Comparison of ENCODE assay signal across 8 cellular contexts in the genomic region with DNA sequence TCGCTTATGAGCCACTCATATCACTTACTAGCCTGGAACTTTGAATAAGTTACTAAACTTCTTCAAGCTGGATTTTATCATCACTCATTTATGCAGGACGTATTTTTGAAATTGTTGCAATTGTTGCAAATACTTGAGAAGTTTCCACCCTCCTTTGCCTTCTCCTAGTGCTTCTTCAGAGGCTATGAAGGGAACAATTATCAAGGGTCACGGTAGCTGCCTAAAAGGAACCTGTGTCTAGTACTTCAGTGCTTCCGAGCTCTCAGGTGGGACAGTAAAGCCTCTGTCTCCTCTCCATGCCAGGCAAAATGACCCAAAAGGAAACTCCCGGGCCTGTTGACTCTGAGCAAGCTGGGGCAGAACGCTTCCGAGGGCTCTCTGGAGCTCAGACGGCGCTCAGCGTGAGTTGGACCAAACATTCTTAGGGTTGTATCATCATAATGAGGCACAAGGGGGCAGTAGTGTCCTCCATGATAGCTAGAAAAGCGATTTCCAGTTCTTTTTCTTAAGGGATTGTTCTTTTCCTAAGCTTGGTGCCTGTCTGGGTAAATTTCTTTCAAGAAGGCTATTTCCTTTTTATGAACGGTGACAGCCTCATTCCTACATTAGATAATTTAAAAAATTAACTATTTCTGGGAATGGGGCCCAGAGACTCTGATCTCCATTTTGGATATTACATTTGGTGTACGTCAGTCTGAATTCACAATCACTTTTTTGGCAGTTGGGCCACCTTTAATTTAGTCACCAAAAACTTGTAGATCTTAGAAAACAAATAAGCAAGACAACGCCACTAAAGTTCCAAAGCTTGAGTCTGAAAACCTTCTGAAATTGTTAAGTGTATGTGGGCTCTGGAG.
DNase-seq lines count a peak whose midpoint lies in the region; ATAC-seq and TF ChIP-seq lines count a peak whose summit lies in the region.

No MANE protein-coding gene starts in this region.

- H3K4ac ChIP-seq in IMR-90 (ENCODE audit: low read depth, low read length), result no peak overlapping the region

- no peaks in the 10 kb centered on the region for H3K4me1 ChIP-seq in DND-41 (ENCODE audit: insufficient read depth, low read length)
- H3K4me1 ChIP-seq in IMR-90 (ENCODE audit: control insufficient read depth, insufficient read depth, low read length), result no peaks in the 10 kb centered on the region

- intact Hi-C loops in IMR-90 (cut with micrococcal nuclease) (loop anchor here (1.0 kb wide), 2 partner anchors 696 to 995 kb away; no protein-coding TSS in a partner anchor), MCF 10A (cut with micrococcal nuclease) (loop anchor here (1.0 to 5.0 kb wide), 3 partner anchors 362 to 994 kb away; no protein-coding TSS in a partner anchor)

- no peak overlapping the region for H3K56ac ChIP-seq in IMR-90 (ENCODE audit: extremely low read depth, insufficient read depth, low read length)

- H3K4me2 ChIP-seq in DND-41 (ENCODE audit: insufficient read depth, low read length) (no peak overlapping the region), IMR-90 (ENCODE audit: low read depth, low read length) (no peak overlapping the region; the same call in 1 of the 2 replicates)

- H3K27me3 ChIP-seq in DND-41 (ENCODE audit: insufficient read depth, low read length, poor library complexity), result no peaks in the 10 kb centered on the region
- no peaks in the 10 kb centered on the region for H3K27me3 ChIP-seq in IMR-90 (ENCODE audit: control insufficient read depth, insufficient read depth, low read length)

- 30% methylated on average over 6 of the region's 14 CpGs; no CpG with 5 or more reads in 1 of the 2 experiments for WGBS in IMR-90 (ENCODE audit: extremely low coverage in 2 of 2, insufficient read length in 1 of 2), 2 experiments

- in situ Hi-C loops in IMR-90 (cut with MboI; ENCODE audit: low sequenced_read_pairs), result loop anchor here (10.0 kb wide), 1 partner anchor 1001 kb away; no protein-coding TSS in a partner anchor

- H4K91ac ChIP-seq in IMR-90 (ENCODE audit: insufficient read depth, low read depth, low read length), result no peak overlapping the region

- peak overlapping the region; percentile 23 for H3K27ac Mint-ChIP-seq in MCF 10A (ENCODE audit: low read depth, unreplicated experiment)

- H3K79me2 ChIP-seq in DND-41 (ENCODE audit: insufficient read depth, low read length), result no peaks in the 10 kb centered on the region

- H2AFZ ChIP-seq in DND-41 (ENCODE audit: low read depth, low read length) (peak overlapping the region; percentile 49; the same call in 1 of the 2 replicates), IMR-90 (replicated peaks; ENCODE audit: low read length, poor library complexity) (peak overlapping the region; percentile 73)

- H3K4me3 Mint-ChIP-seq in MCF 10A (ENCODE audit: unreplicated experiment), result no peak overlapping the region

- no peak overlapping the region for H3K9ac ChIP-seq in DND-41 (ENCODE audit: low read depth, low read length)
- no peak overlapping the region for H3K9ac ChIP-seq in IMR-90 (ENCODE audit: low read depth, low read length)

- TF ChIP-seq POLR2A in IMR-90 (IDR thresholded peaks at IDR 0.05; ENCODE audit: low read depth, low read length), result no peak

- no peak overlapping the region for H2AK9ac ChIP-seq in IMR-90 (replicated peaks; ENCODE audit: low read depth, low read length, poor library complexity)

- ATAC-seq in DND-41 (ENCODE audit: insufficient read depth, low read depth) (peak; percentile 58; the same call in 2 of the 3 replicates), GM21381 (IDR thresholded peaks at IDR 0.05; ENCODE audit: unreplicated experiment) (peak; percentile 82), IMR-90 (ENCODE audit: low read depth) (peak; percentile 96)

- H3K14ac ChIP-seq in IMR-90 (replicated peaks; ENCODE audit: low read depth, low read length), result no peak overlapping the region

- H2BK120ac ChIP-seq in IMR-90 (ENCODE audit: low read depth, low read length), result no peak overlapping the region

- no peak overlapping the region for H2BK5ac ChIP-seq in IMR-90 (ENCODE audit: low read depth, low read length, poor library complexity, severe bottlenecking)

- no peaks in the 10 kb centered on the region for H3K79me1 ChIP-seq in IMR-90 (ENCODE audit: low read depth in 1 of 2, low read length in 2 of 2)

- H3K9me3 Mint-ChIP-seq in MCF 10A (ENCODE audit: unreplicated experiment), result no peaks in the 10 kb centered on the region

- POLR2A ChIA-PET in IMR-90 (lab: Charles Lee; ENCODE audit: unreplicated experiment), result no interaction called here
- POLR2A ChIA-PET in MCF 10A (lab: Yijun Ruan, JAX), result interaction anchor here (0.6 to 1.4 kb wide), 3 partner anchors 288 to 696 kb away, joined by 3 to 4 read pairs (median 4); no protein-coding TSS in a partner anchor

- H3K36me3 ChIP-seq in DND-41 (ENCODE audit: insufficient read depth, low read length) (no peaks in the 10 kb centered on the region), IMR-90 (ENCODE audit: control insufficient read depth, insufficient read depth, low read length) (no peaks in the 10 kb centered on the region)

- H3K23ac ChIP-seq in IMR-90 (ENCODE audit: low read depth, low read length), result no peak overlapping the region

- no peak overlapping the region for H2AK5ac ChIP-seq in IMR-90 (ENCODE audit: low read depth, low read length)

- no peaks in the 10 kb centered on the region for H3K9me1 ChIP-seq in IMR-90 (ENCODE audit: insufficient read depth, low read length)

- H2BK20ac ChIP-seq in IMR-90 (ENCODE audit: low read depth, low read length), result no peak overlapping the region

- H4K8ac ChIP-seq in IMR-90 (ENCODE audit: low read depth in 2 of 2, low read length in 2 of 2), result no peak overlapping the region

- H3K27me3 Mint-ChIP-seq in MCF 10A (ENCODE audit: insufficient read depth, unreplicated experiment), result no peaks in the 10 kb centered on the region

- no peaks in the 10 kb centered on the region for H3K9me3 ChIP-seq in DND-41 (ENCODE audit: insufficient read depth, low read length, severe bottlenecking)
- no peaks in the 10 kb centered on the region for H3K9me3 ChIP-seq in IMR-90 (ENCODE audit: control insufficient read depth, insufficient read depth, low read length)

- dilution Hi-C loops in IMR-90 (cut with HindIII; ENCODE audit: low sequenced_read_pairs, unreplicated experiment), result no loop called here

- H3K18ac ChIP-seq in IMR-90 (ENCODE audit: low read depth, low read length), result no peak overlapping the region

- H3K4me1 Mint-ChIP-seq in MCF 10A (ENCODE audit: insufficient read depth, unreplicated experiment), result no peaks in the 10 kb centered on the region

- CTCF ChIA-PET in IMR-90 (lab: Yijun Ruan, JAX), result interaction anchor here (0.7 to 1.7 kb wide), 12 partner anchors 9 to 1616 kb away, joined by 3 to 13 read pairs (median 4); no protein-coding TSS in a partner anchor
- CTCF ChIA-PET in MCF 10A (lab: Yijun Ruan, JAX), result interaction anchor here (0.5 to 5.9 kb wide), 84 partner anchors 9 to 1437 kb away, joined by 3 to 152 read pairs (median 4); no protein-coding TSS in a partner anchor

- no peak overlapping the region for H4K5ac ChIP-seq in IMR-90 (ENCODE audit: low read depth, low read length)

- H3K36me3 Mint-ChIP-seq in MCF 10A (ENCODE audit: insufficient read depth, unreplicated experiment), result no peaks in the 10 kb centered on the region

- H3K27ac ChIP-seq in DND-41 (ENCODE audit: low read length) (no peak overlapping the region), IMR-90 (ENCODE audit: insufficient read depth, low read length) (no peak overlapping the region)

- peak; percentile 20 for DNase-seq in DND-41
- DNase-seq in IMR-90, result peak; percentile 54
- peak; percentile 72 for DNase-seq in OCI-M1 (lab: John Stamatoyannopoulos, UW)
- peak; percentile 75 for DNase-seq in MCF 10A (ENCODE audit: unreplicated experiment)
- DNase-seq in iris pigment epithelial cell (ENCODE audit: low read depth), result peak; percentile 77
- peak; percentile 2 to 22 for DNase-seq in stimulated activated CD4-positive, alpha-beta T cell treated with anti-CD3 and anti-CD28 coated beads, Interleukin-2, amount 100 ng/mL, for 48 hours
- no peak for DNase-seq in activated gamma-delta T cell treated with Interleukin-2 at 50 U/mL for 16 hours

- BruUV-seq in IMR-90 (replicated peaks; lab: Mats Ljungman, UMichigan), result no TSS peak
- BruUV-seq in MCF 10A (replicated peaks; lab: Mats Ljungman, UMichigan), result no TSS peak

- no peak overlapping the region for H2BK15ac ChIP-seq in IMR-90 (ENCODE audit: low read depth, low read length)

- peak; percentile 75 for TF ChIP-seq CTCF in DND-41 (IDR thresholded peaks at IDR 0.05; ENCODE audit: borderline replicate concordance, extremely low read depth, low read length, poor library complexity, severe bottlenecking)
- peak; percentile 72 for TF ChIP-seq CTCF in IMR-90 (conservative IDR thresholded peaks at IDR 0.05; ENCODE audit: low read depth, low read length)
- peak; percentile 64 for TF ChIP-seq CTCF in MCF 10A (IDR thresholded peaks at IDR 0.05; ENCODE audit: unreplicated experiment)

- H3K4me3 ChIP-seq in DND-41 (ENCODE audit: low read depth in 1 of 2, low read length in 2 of 2), result no peak overlapping the region
- H3K4me3 ChIP-seq in IMR-90 (ENCODE audit: insufficient read depth, low read depth, low read length), result no peak overlapping the region

- no peaks in the 10 kb centered on the region for H4K20me1 ChIP-seq in DND-41 (ENCODE audit: insufficient read depth, low read length)
- H4K20me1 ChIP-seq in IMR-90 (ENCODE audit: insufficient read depth, low read length), result no peaks in the 10 kb centered on the region

- peak; percentile 66 for TF ChIP-seq RAD21 in IMR-90 (IDR thresholded peaks at IDR 0.05; ENCODE audit: low read length)

TF ChIP-seq in IMR-90, 13 proteins besides CTCF, POLR2A, EP300 and RAD21:
- TF ChIP-seq MAZ (IDR thresholded peaks at IDR 0.05; ENCODE audit: borderline replicate concordance, low read depth, low read length), result no peak
- TF ChIP-seq SMC3 (IDR thresholded peaks at IDR 0.05; ENCODE audit: low read depth, low read length), result peak; percentile 57
